25 cellular contexts compared by ENCODE assay signal in genomic region chr6:119604124-119604523, GRCh38.
"Had no signal": no experiment of that assay in that cellular context is flagged by ENCODE, and none has a peak within 500 bp of the region (broad histone marks: within the 10 kb centered on the region; RNA-seq: fewer than 3 reads in every experiment).

No MANE protein-coding gene starts in this region.

- H3K79me2 ChIP-seq: hepatocyte had no signal

- H3K27ac ChIP-seq: colonic mucosa, epithelial cell of prostate, esophagus squamous epithelium, gastroesophageal sphincter, heart left ventricle, hepatocyte, left lung, lower lobe of right lung had no signal

- H3K4me3 ChIP-seq: colonic mucosa, esophagus squamous epithelium, gastroesophageal sphincter, heart left ventricle, hepatocyte, left lung, lower lobe of right lung, mucosa of descending colon had no signal

- ATAC-seq: effector memory CD8-positive, alpha-beta T cell; esophagus mucosa; gastroesophageal sphincter; heart left ventricle; left cardiac atrium; left lung; left ventricle myocardium superior; lower lobe of right lung; mucosa of descending colon had no signal

- H3K36me3 ChIP-seq: colonic mucosa, esophagus squamous epithelium, gastroesophageal sphincter, heart left ventricle, left lung, lower lobe of right lung had no signal

- H3K4me2 ChIP-seq: hepatocyte had no signal

- H3K27me3 ChIP-seq: colonic mucosa, esophagus squamous epithelium, gastroesophageal sphincter, heart left ventricle, hepatocyte, left lung had no signal

- H2AFZ ChIP-seq: hepatocyte had no signal

- DNase-seq: colonic mucosa; cortex of kidney; effector CD8-positive, alpha-beta T cell; effector memory CD8-positive, alpha-beta T cell; endodermal cell; erythroblast; esophagus squamous epithelium; foreskin fibroblast; foreskin melanocyte; heart left ventricle; hypothalamus; immature natural killer cell; islet precursor cell; left cardiac atrium; left lung; left ventricle myocardium superior; lower lobe of right lung; mesenchymal stem cell; mucosa of descending colon; naive B cell had no signal

- H3K9me3 ChIP-seq: colonic mucosa, esophagus squamous epithelium, gastroesophageal sphincter, heart left ventricle, left lung, lower lobe of right lung, mucosa of descending colon had no signal

- FAIRE-seq: endometrium had no signal

- H3K4me1 ChIP-seq: colonic mucosa, esophagus squamous epithelium, gastroesophageal sphincter, heart left ventricle, left lung, lower lobe of right lung had no signal
